In genomic region chr2:34242741-34243123, GRCh38 we compare ENCODE assay signal across 22 cellular contexts.
DNase-seq lines count a peak whose midpoint lies in the region; ATAC-seq and TF ChIP-seq lines count a peak whose summit lies in the region.
"Had no signal": no experiment of that assay in that cellular context is flagged by ENCODE, and none has a peak within 500 bp of the region (broad histone marks: within the 10 kb centered on the region; RNA-seq: fewer than 3 reads in every experiment).

No MANE protein-coding gene starts in this region.

- no peak for TF ChIP-seq EP300 in transverse colon (IDR thresholded peaks at IDR 0.05; ENCODE audit: low read depth)

- H3K79me1 ChIP-seq in neuronal stem cell (ENCODE audit: low read depth, low read length) = no peaks in the 10 kb centered on the region

- H2AK5ac ChIP-seq in neuronal stem cell (ENCODE audit: low read depth, low read length) = no peak overlapping the region

- WGBS in lung, 2 donors = 38 to 77% methylated on average over 3 of the region's 3 CpGs
- WGBS in transverse colon (ENCODE audit: low coverage in 1 of 2), 2 donors = 27 to 37% methylated on average over 3 of the region's 3 CpGs
- WGBS in neuronal stem cell (ENCODE audit: extremely low coverage in 2 of 2, insufficient read length in 2 of 2, insufficient replicate concordance in 1 of 2), 2 donors = no CpG with 5 or more reads among the region's 3 CpGs

- no peak overlapping the region for H3K4ac ChIP-seq in neuronal stem cell (ENCODE audit: low read length)

- no peak overlapping the region for H2AFZ ChIP-seq in neuronal stem cell (ENCODE audit: low read length)

- no peak for ATAC-seq in lung (ENCODE audit: insufficient read depth, low FRiP score)
- ATAC-seq: activated CD4-positive, CD25-positive, alpha-beta regulatory T cell treated with anti-CD3 and anti-CD28 coated beads, Interleukin-2, amount 50 U/mL, for 24 hours; activated CD8-positive, alpha-beta T cell treated with anti-CD3 and anti-CD28 coated beads, Interleukin-2, amount 10 ng/mL, durations not matched to agents 7 days and 5 days; CD8-positive, alpha-beta T cell; K562; stimulated activated memory B cell treated with anti-CD40 and anti-IgM and Interleukin-4, amounts not matched to agents 10 μg/mL and 1 μg/mL and 100 μg/mL, for 72 hours had no signal

- H3K36me3 ChIP-seq in colonic mucosa (no peaks in the 10 kb centered on the region), lung (ENCODE audit: control insufficient read depth in 2 of 2, insufficient read depth in 2 of 2, low read length in 2 of 2) (no peaks in the 10 kb centered on the region), transverse colon (no peaks in the 10 kb centered on the region), neuronal stem cell (replicated peaks in 1 of 2; ENCODE audit: control insufficient read depth in 2 of 2, insufficient read depth in 2 of 2, low read length in 2 of 2) (no peaks in the 10 kb centered on the region)
- H3K36me3 ChIP-seq: adrenal gland, cardiac muscle cell, HAP-1 had no signal

- H2BK5ac ChIP-seq in neuronal stem cell (ENCODE audit: low read length) = no peak overlapping the region

- no peak overlapping the region for H3K9ac ChIP-seq in colonic mucosa (ENCODE audit: low read depth in 2 of 2, low read length in 2 of 2)
- no peak overlapping the region for H3K9ac ChIP-seq in neuronal stem cell (ENCODE audit: low read depth, low read length, poor library complexity)

- no peaks in the 10 kb centered on the region for H3K4me1 ChIP-seq in colonic mucosa
- peaks cover 0 to 2% of the 10 kb centered on the region in 2 donors for H3K4me1 ChIP-seq in lung (ENCODE audit: control insufficient read depth in 2 of 2, insufficient read depth in 2 of 2, low read length in 2 of 2)
- H3K4me1 ChIP-seq in transverse colon = peaks cover 0 to 16% (median 11%) of the 10 kb centered on the region in 4 donors
- H3K4me1 ChIP-seq in neuronal stem cell (ENCODE audit: control insufficient read depth in 2 of 2, insufficient read depth in 1 of 2, low read depth in 1 of 2, low read length in 2 of 2) = peaks cover 0 to 1% of the 10 kb centered on the region in 2 donors
- H3K4me1 ChIP-seq: adrenal gland, HAP-1 had no signal

- H3K27me3 ChIP-seq in colonic mucosa (no peaks in the 10 kb centered on the region), lung (ENCODE audit: control insufficient read depth, insufficient read depth) (no peaks in the 10 kb centered on the region), transverse colon (no peaks in the 10 kb centered on the region), neuronal stem cell (ENCODE audit: control insufficient read depth in 3 of 3, insufficient read depth in 3 of 3, low read depth in 1 of 3, low read length in 3 of 3) (no peaks in the 10 kb centered on the region), dorsolateral prefrontal cortex (no peaks in the 10 kb centered on the region)
- H3K27me3 ChIP-seq: adrenal gland, cardiac muscle cell had no signal

- H3K4me2 ChIP-seq in neuronal stem cell (ENCODE audit: insufficient read depth, low read length, poor library complexity, severe bottlenecking) = no peak overlapping the region

- no peak overlapping the region for H2BK15ac ChIP-seq in neuronal stem cell (ENCODE audit: low read length)

- no peak for TF ChIP-seq POLR2A in transverse colon (IDR thresholded peaks at IDR 0.05)

- H3K4me3 ChIP-seq in colonic mucosa (no peak overlapping the region), lung (no peak overlapping the region), transverse colon (no peak overlapping the region), neuronal stem cell (ENCODE audit: low read length in 2 of 2) (no peak overlapping the region), dorsolateral prefrontal cortex (no peak overlapping the region)
- H3K4me3 ChIP-seq: adrenal gland, cardiac muscle cell, HAP-1, K562 had no signal

- DNase-seq in NCI-H82 (lab: John Stamatoyannopoulos, UW) (peak; percentile 92), colonic mucosa (peak; percentile 53), lung (ENCODE audit: low spot score) (peak; percentile 83), transverse colon (peak; percentile 33), neuronal stem cell (ENCODE audit: low spot score) (no peak), dorsolateral prefrontal cortex (no peak)
- DNase-seq in stimulated activated CD4-positive, alpha-beta T cell treated with anti-CD3 and anti-CD28 coated beads, Interleukin-2, amount 100 ng/mL, for 24 hours = no peak
- DNase-seq: activated CD8-positive, alpha-beta T cell treated with anti-CD3 and anti-CD28 coated beads, Interleukin-2, amount 10 ng/mL, durations not matched to agents 7 days and 5 days; activated naive CD4-positive, alpha-beta T cell; adrenal gland; CD8-positive, alpha-beta T cell; DND-41; hypothalamus; NCI-H1436 treated with DMSO at 0.1 percent for 48 hours; NCI-H526 treated with DMSO at 0.1 percent for 48 hours; T1000 had no signal

- H3K23ac ChIP-seq in neuronal stem cell (ENCODE audit: low read depth, low read length, poor library complexity) = no peak overlapping the region

- H3K14ac ChIP-seq in neuronal stem cell (ENCODE audit: low read length) = no peak overlapping the region

- TF ChIP-seq CTCF in colonic mucosa (IDR thresholded peaks at IDR 0.05) = no peak
- no peak for TF ChIP-seq CTCF in lung (IDR thresholded peaks at IDR 0.05; ENCODE audit: control extremely low read depth, extremely low read depth)
- TF ChIP-seq CTCF in transverse colon (IDR thresholded peaks at IDR 0.05) = no peak
- TF ChIP-seq CTCF in dorsolateral prefrontal cortex (IDR thresholded peaks at IDR 0.05 in 54 of 56, conservative IDR thresholded peaks at IDR 0.05 in 2 of 56; ENCODE audit: low read depth in 1 of 56, partially characterized antibody in 56 of 56) = no peak

- H4K91ac ChIP-seq in neuronal stem cell (ENCODE audit: low read depth, low read length, poor library complexity) = no peak overlapping the region

- H4K8ac ChIP-seq in neuronal stem cell (ENCODE audit: low read depth, low read length) = no peak overlapping the region

- in situ Hi-C loops in transverse colon (cut with MboI; ENCODE audit: low pct_ligation_motif_present in 1 of 4, low pct_unique_long_range_greater_than_20kb in 1 of 4, low sequenced_read_pairs in 3 of 4) = no loop called here

- no peak overlapping the region for H2BK120ac ChIP-seq in neuronal stem cell (ENCODE audit: low read depth, low read length)

- H3K9me3 ChIP-seq in colonic mucosa (no peaks in the 10 kb centered on the region), lung (ENCODE audit: control insufficient read depth in 2 of 2, insufficient read depth in 1 of 2, low read length in 1 of 2) (peaks cover 0 to under 1% of the 10 kb centered on the region in 2 donors), transverse colon (no peaks in the 10 kb centered on the region), neuronal stem cell (replicated peaks in 1 of 2; ENCODE audit: control insufficient read depth in 2 of 2, insufficient read depth in 1 of 2, low read depth in 1 of 2, low read length in 2 of 2) (peaks cover 0 to 4% of the 10 kb centered on the region in 2 donors)
- H3K9me3 ChIP-seq: adrenal gland, HAP-1 had no signal

- H3K18ac ChIP-seq in neuronal stem cell (ENCODE audit: low read length) = no peak overlapping the region

- intact Hi-C loops in colonic mucosa (cut with DNase I) = no loop called here
- intact Hi-C loops in transverse colon (cut with DNase I; ENCODE audit: low total_unique reads) = no loop called here
- intact Hi-C loops in dorsolateral prefrontal cortex (cut with DNase I) = no loop called here

- no peak overlapping the region for H3K27ac ChIP-seq in colonic mucosa
- no peak overlapping the region for H3K27ac ChIP-seq in lung (ENCODE audit: low read depth in 1 of 2, low read length in 1 of 2)
- peak overlapping the region in 2 of 4 donors; percentile 21 to 36 for H3K27ac ChIP-seq in transverse colon
- H3K27ac ChIP-seq in neuronal stem cell (replicated peaks; ENCODE audit: low read length) = no peak overlapping the region
- no peak overlapping the region for H3K27ac ChIP-seq in dorsolateral prefrontal cortex
- H3K27ac ChIP-seq: adrenal gland, cardiac muscle cell, epithelial cell of prostate had no signal

- no peak overlapping the region for H2BK12ac ChIP-seq in neuronal stem cell (ENCODE audit: low read length)

Comparison
In these comparisons a context has a peak if more than half of its experiments do, and no peak if none do; other contexts are left out.
1. DNase-seq: peak in NCI-H82 (single experiment), colonic mucosa (single experiment), lung (single experiment) and transverse colon (single experiment); none in stimulated activated CD4-positive, alpha-beta T cell treated with anti-CD3 and anti-CD28 coated beads, Interleukin-2, amount 100 ng/mL, for 24 hours (0 of 2), neuronal stem cell (single experiment) and dorsolateral prefrontal cortex (0 of 10).